13 cellular contexts compared by ENCODE assay signal in genomic region chr10:59382831-59383295, GRCh38. TPM values are rescaled to one million over a fixed set of nuclear protein-coding genes. Genes with fewer than 3 reads are reported as not detected.
DNase-seq lines count a peak whose midpoint lies in the region; ATAC-seq and TF ChIP-seq lines count a peak whose summit lies in the region.
"Had no signal": no experiment of that assay in that cellular context is flagged by ENCODE, and none has a peak within 500 bp of the region (broad histone marks: within the 10 kb centered on the region; RNA-seq: fewer than 3 reads in every experiment).

No MANE protein-coding gene starts in this region.

- peak; percentile 79 for ATAC-seq in left lung
- ATAC-seq: activated CD4-positive, CD25-positive, alpha-beta regulatory T cell treated with anti-CD3 and anti-CD28 coated beads, Interleukin-2, amount 50 U/mL, for 24 hours had no signal

- H3K36me3 ChIP-seq in left lung, result no peaks in the 10 kb centered on the region
- no peaks in the 10 kb centered on the region for H3K36me3 ChIP-seq in spleen
- H3K36me3 ChIP-seq: BLaER1 treated with 17β-estradiol and CSF1 and Interleukin-3, amounts not matched to agents 10 nM and 100 nM had no signal

- H3K27me3 Mint-ChIP-seq in activated naive CD8-positive, alpha-beta T cell treated with anti-CD3 and anti-CD28 coated beads for 36 hours, result peaks cover 5% of the 10 kb centered on the region

- H3K36me3 Mint-ChIP-seq in activated naive CD8-positive, alpha-beta T cell treated with anti-CD3 and anti-CD28 coated beads for 36 hours, result no peaks in the 10 kb centered on the region

- no peak for TF ChIP-seq CTCF in left lung (IDR thresholded peaks at IDR 0.05)
- no peak for TF ChIP-seq CTCF in spleen (IDR thresholded peaks at IDR 0.05 in 8 of 11, conservative IDR thresholded peaks at IDR 0.05 in 3 of 11)

- 46 to 75% (median 65%) methylated on average over 3 of the region's 3 CpGs for WGBS in spleen, 5 donors

- H3K27ac Mint-ChIP-seq in activated naive CD8-positive, alpha-beta T cell treated with anti-CD3 and anti-CD28 coated beads for 36 hours, result no peak overlapping the region

- H3K4me1 ChIP-seq in left lung (no peaks in the 10 kb centered on the region), spleen (no peaks in the 10 kb centered on the region)

- H3K4me3 ChIP-seq in left lung (no peak overlapping the region), spleen (no peak overlapping the region)
- H3K4me3 ChIP-seq: BLaER1 treated with 17β-estradiol and CSF1 and Interleukin-3, amounts not matched to agents 10 nM and 100 nM had no signal

- no peak overlapping the region for H3K4me3 Mint-ChIP-seq in activated naive CD8-positive, alpha-beta T cell treated with anti-CD3 and anti-CD28 coated beads for 36 hours

- no peak for TF ChIP-seq POLR2A in spleen (IDR thresholded peaks at IDR 0.05)

- H3K27me3 ChIP-seq in left lung (no peaks in the 10 kb centered on the region), spleen (replicated peaks in 1 of 7) (no peaks in the 10 kb centered on the region)
- H3K27me3 ChIP-seq: BLaER1 treated with 17β-estradiol and CSF1 and Interleukin-3, amounts not matched to agents 10 nM and 100 nM had no signal

- H3K9me3 ChIP-seq in left lung (peaks cover 0 to 2% of the 10 kb centered on the region in 2 donors), spleen (no peaks in the 10 kb centered on the region)
- H3K9me3 ChIP-seq: BLaER1 treated with 17β-estradiol and CSF1 and Interleukin-3, amounts not matched to agents 10 nM and 100 nM had no signal

- no peaks in the 10 kb centered on the region for H3K9me3 Mint-ChIP-seq in activated naive CD8-positive, alpha-beta T cell treated with anti-CD3 and anti-CD28 coated beads for 36 hours

- intact Hi-C loops in left lung (cut with DNase I), result no loop called here
- intact Hi-C loops in spleen (cut with DNase I; ENCODE audit: low total_unique reads), result no loop called here

- DNase-seq in M059J (ENCODE audit: low read depth) (peak; percentile 75), dedifferentiated amniotic fluid mesenchymal stem cell (ENCODE audit: extremely low spot score) (peak; percentile 31), left lung (no peak), spleen (no peak), NCI-H69 (lab: John Stamatoyannopoulos, UW) (no peak), 8988T (no peak), kidney tubule cell (ENCODE audit: low spot score) (no peak)
- no peak for DNase-seq in activated naive CD8-positive, alpha-beta T cell treated with anti-CD3 and anti-CD28 coated beads for 36 hours
- DNase-seq: activated T-cell treated with anti-CD3 and anti-CD28 coated beads, Interleukin-2, amount 50 U/mL, for 1 hour; kidney; NCI-H146 had no signal

- peak overlapping the region in 1 of 2 donors; percentile 62 for H3K27ac ChIP-seq in left lung
- H3K27ac ChIP-seq in spleen, result peak overlapping the region in 5 of 8 donors; percentile 33 to 65 (median 60)
- H3K27ac ChIP-seq: BLaER1 treated with 17β-estradiol and CSF1 and Interleukin-3, amounts not matched to agents 10 nM and 100 nM had no signal

- H3K4me1 Mint-ChIP-seq in activated naive CD8-positive, alpha-beta T cell treated with anti-CD3 and anti-CD28 coated beads for 36 hours, result no peaks in the 10 kb centered on the region

RNA-seq across cellular contexts. Expression of gene FAM13C, which starts 20.5 kb away (rescaled TPM):
- 0.22 and 1.5 TPM in 2 replicates for total RNA-seq in M059J (2014; rRNA removed; shearing (Covaris generic))
- 10 to 100 TPM; 10.3 to 14.5 TPM for total RNA-seq in left lung
- 10 to 100 TPM in 4 of 7 donors, 1 to 10 TPM in 3; 7.3 to 19.7 (median 13.9) TPM for total RNA-seq in spleen
- polyA plus RNA-seq in spleen, result 1 to 10 TPM; 1.5 to 1.8 (median 1.7) TPM
- under 1 TPM in 1 of 2 experiments, not detected in 1; 0.21 TPM for total RNA-seq in activated naive CD8-positive, alpha-beta T cell treated with anti-CD3 and anti-CD28 coated beads for 36 hours

Comparison
In these comparisons a context has a peak if more than half of its experiments do, and no peak if none do; other contexts are left out.
1. DNase-seq: peak in M059J (single experiment) and dedifferentiated amniotic fluid mesenchymal stem cell (single experiment); none in left lung (0 of 2), spleen (single experiment), activated naive CD8-positive, alpha-beta T cell treated with anti-CD3 and anti-CD28 coated beads for 36 hours (single experiment), NCI-H69 (single experiment), 8988T (single experiment) and kidney tubule cell (single experiment).